In the genomic region with DNA sequence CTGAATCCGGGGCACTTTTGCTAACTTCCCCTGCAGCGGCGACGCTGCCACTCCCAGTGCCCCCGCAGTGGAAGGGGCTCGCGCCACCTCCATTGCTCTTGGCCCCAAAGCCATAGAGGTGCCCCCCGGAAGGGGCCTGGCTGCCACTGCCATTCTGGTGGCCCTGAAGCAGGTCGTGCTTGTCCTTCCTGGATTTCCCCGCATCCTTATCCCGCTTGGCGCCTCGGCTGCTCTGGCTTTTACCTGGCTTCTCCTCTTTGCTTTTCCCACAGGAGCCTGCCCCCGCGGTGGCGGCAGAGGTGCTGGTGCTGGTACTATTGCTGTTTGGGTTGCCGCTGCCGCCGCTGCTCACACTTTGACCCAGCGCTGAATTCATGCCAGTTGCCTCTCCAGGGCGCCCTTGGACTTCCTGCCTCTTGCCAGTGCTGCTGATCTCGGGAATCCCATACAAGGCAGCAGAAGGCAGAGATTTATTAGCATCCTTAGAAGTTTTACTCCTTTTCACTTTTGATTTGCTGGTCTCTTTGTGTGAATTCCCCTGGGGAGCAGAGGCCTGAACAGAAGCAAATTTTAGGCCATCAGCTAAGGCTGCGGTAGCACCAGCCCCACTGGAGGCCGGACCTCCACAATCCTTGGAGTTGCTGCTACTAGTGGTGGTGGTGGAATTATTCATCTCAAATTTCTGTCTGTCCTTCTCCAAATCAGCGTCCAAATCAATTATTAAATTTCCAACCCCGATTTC, we compare ENCODE assay signal across 9 cellular contexts. TPM values are rescaled to one million over a fixed set of nuclear protein-coding genes. Genes with fewer than 3 reads are reported as not detected.
DNase-seq lines count a peak whose midpoint lies in the region; ATAC-seq lines count a peak whose summit lies in the region.
"Had no signal": no experiment of that assay in that cellular context is flagged by ENCODE, and none has a peak within 500 bp of the region (broad histone marks: within the 10 kb centered on the region; RNA-seq: fewer than 3 reads in every experiment).

No MANE protein-coding gene starts in this region.

- H3K36me3 Mint-ChIP-seq in activated T-cell treated with anti-CD3 and anti-CD28 coated beads, Interleukin-2, amount 50 U/mL, for 24 hours (ENCODE audit: low read depth): no peaks in the 10 kb centered on the region

- H3K4me3 Mint-ChIP-seq in activated T-cell treated with anti-CD3 and anti-CD28 coated beads, Interleukin-2, amount 50 U/mL, for 24 hours: no peak overlapping the region
- H3K4me3 Mint-ChIP-seq: activated CD4-positive, alpha-beta T cell treated with anti-CD3 and anti-CD28 coated beads for 36 hours had no signal

- H3K9me3 Mint-ChIP-seq in activated T-cell treated with anti-CD3 and anti-CD28 coated beads, Interleukin-2, amount 50 U/mL, for 24 hours: peaks cover 3% of the 10 kb centered on the region

- ATAC-seq in HG02642 (IDR thresholded peaks at IDR 0.05; ENCODE audit: poor library complexity, unreplicated experiment): no peak
- ATAC-seq: activated CD4-positive, alpha-beta T cell treated with anti-CD3 and anti-CD28 coated beads for 36 hours had no signal

- DNase-seq in ELF-1 (ENCODE audit: low read depth, low spot score): peak; percentile 64
- peak in 1 of 2 experiments; percentile 72 for DNase-seq in SJSA1 (ENCODE audit: low read depth in 1 of 2, low spot score in 2 of 2)
- DNase-seq in cardiac septum (ENCODE audit: low spot score): peak; percentile 83
- DNase-seq in posterior cingulate gyrus: peak in 9 of 10 donors; percentile 33 to 92 (median 62)
- DNase-seq in stimulated activated CD4-positive, alpha-beta T cell treated with anti-CD3 and anti-CD28 coated beads, Interleukin-1b, Interleukin-23, amount 100 ng/mL, for 48 hours: no peak
- no peak for DNase-seq in activated T-cell treated with anti-CD3 and anti-CD28 coated beads, Interleukin-2, amount 50 U/mL, for 24 hours
- no peak for DNase-seq in GM19238 (ENCODE audit: insufficient read length, low spot score)
- DNase-seq: activated CD4-positive, alpha-beta T cell treated with anti-CD3 and anti-CD28 coated beads for 36 hours had no signal

- H3K36me3 ChIP-seq in SJSA1: no peaks in the 10 kb centered on the region

- H3K27me3 ChIP-seq in SJSA1 (replicated peaks): no peaks in the 10 kb centered on the region

- peaks cover 28% of the 10 kb centered on the region for H3K4me1 Mint-ChIP-seq in activated T-cell treated with anti-CD3 and anti-CD28 coated beads, Interleukin-2, amount 50 U/mL, for 24 hours (ENCODE audit: low read depth)

- no peak overlapping the region for H3K27ac Mint-ChIP-seq in activated T-cell treated with anti-CD3 and anti-CD28 coated beads, Interleukin-2, amount 50 U/mL, for 24 hours
- H3K27ac Mint-ChIP-seq: activated CD4-positive, alpha-beta T cell treated with anti-CD3 and anti-CD28 coated beads for 36 hours had no signal

- H3K27me3 Mint-ChIP-seq in activated T-cell treated with anti-CD3 and anti-CD28 coated beads, Interleukin-2, amount 50 U/mL, for 24 hours: peaks cover 4% of the 10 kb centered on the region

- intact Hi-C loops in cardiac septum (cut with DNase I): loop anchor here (2.0 to 10.0 kb wide), 6 partner anchors 37 to 1090 kb away; no protein-coding TSS in a partner anchor
- intact Hi-C loops in posterior cingulate gyrus (cut with DNase I): loop anchor here (5.0 to 10.0 kb wide), 3 partner anchors 87 to 668 kb away; no protein-coding TSS in a partner anchor

- peaks cover 48% of the 10 kb centered on the region for H3K4me1 ChIP-seq in SJSA1 (replicated peaks)

- peak overlapping the region; percentile 36 for H3K27ac ChIP-seq in SJSA1

- peaks cover 4% of the 10 kb centered on the region; the same call in 1 of the 2 replicates for H3K9me3 ChIP-seq in SJSA1 (replicated peaks)

- peak overlapping the region; percentile 41 for H3K4me3 ChIP-seq in SJSA1

RNA-seq across cellular contexts. Expression of a gene that starts 2.1 kb away (rescaled TPM):
- 13.1 and 17.2 TPM in 2 replicates for total RNA-seq in SJSA1 (2014; rRNA removed; shearing (Covaris generic))
- 18.8 TPM for total RNA-seq in cardiac septum
- total RNA-seq: activated CD4-positive, alpha-beta T cell treated with anti-CD3 and anti-CD28 coated beads for 36 hours had no signal

Comparison
In these comparisons a context has a peak if more than half of its experiments do, and no peak if none do; other contexts are left out.
1. DNase-seq: peak in ELF-1 (single experiment), cardiac septum (single experiment) and posterior cingulate gyrus (9 of 10); none in stimulated activated CD4-positive, alpha-beta T cell treated with anti-CD3 and anti-CD28 coated beads, Interleukin-1b, Interleukin-23, amount 100 ng/mL, for 48 hours (single experiment), activated T-cell treated with anti-CD3 and anti-CD28 coated beads, Interleukin-2, amount 50 U/mL, for 24 hours (single experiment) and GM19238 (single experiment).